19 cellular contexts compared by ENCODE assay signal in the genomic region with DNA sequence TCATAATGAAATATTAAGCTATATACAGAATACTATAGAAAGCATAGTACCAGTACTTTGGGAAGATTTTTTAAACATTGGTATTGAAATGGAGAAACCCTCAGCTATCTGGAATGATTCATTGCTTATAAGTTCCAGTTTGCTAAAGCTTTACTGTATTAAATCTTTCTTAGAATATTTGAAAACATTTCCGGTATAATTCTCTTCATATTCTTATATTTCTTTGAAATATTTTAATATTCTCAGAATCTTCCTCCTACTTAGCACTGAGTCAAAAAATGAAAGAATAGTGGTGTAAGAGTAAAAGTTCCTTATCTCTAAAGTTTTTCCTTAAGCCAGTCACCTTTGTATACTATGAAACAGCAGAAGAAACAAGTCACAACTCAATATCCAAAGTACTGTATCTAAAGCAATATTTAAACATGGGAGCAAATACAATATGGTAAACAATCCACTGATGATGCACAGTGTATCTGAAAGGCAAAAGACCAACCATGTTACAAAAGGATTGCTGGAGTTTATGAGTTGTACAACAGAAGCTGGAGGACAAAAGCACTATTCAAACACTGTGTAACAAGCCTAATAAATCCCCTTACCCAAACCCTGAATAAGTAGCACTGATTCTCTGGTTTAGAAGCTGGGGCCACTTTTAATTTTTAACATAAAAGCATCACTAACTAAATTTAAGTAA.
DNase-seq lines count a peak whose midpoint lies in the region; ATAC-seq and TF ChIP-seq lines count a peak whose summit lies in the region.
"Had no signal": no experiment of that assay in that cellular context is flagged by ENCODE, and none has a peak within 500 bp of the region (broad histone marks: within the 10 kb centered on the region; RNA-seq: fewer than 3 reads in every experiment).

No MANE protein-coding gene starts in this region.

- H3K79me2 ChIP-seq in MM.1S (ENCODE audit: low read length) (peaks cover 4% of the 10 kb centered on the region; the same call in 1 of the 2 replicates), osteoblast (ENCODE audit: insufficient read depth, low read length) (no peaks in the 10 kb centered on the region), mammary epithelial cell (ENCODE audit: insufficient read depth, low read length) (no peaks in the 10 kb centered on the region)

- in situ Hi-C loops in mammary epithelial cell (cut with MboI; ENCODE audit: low sequenced_read_pairs in 2 of 2), result no loop called here
- in situ Hi-C loops in gastrocnemius medialis (cut with MboI; ENCODE audit: low sequenced_read_pairs in 4 of 4), result no loop called here

- H2AFZ ChIP-seq in MM.1S (ENCODE audit: low read length) (no peak overlapping the region), osteoblast (ENCODE audit: low read length) (no peak overlapping the region), mammary epithelial cell (ENCODE audit: low read depth, low read length) (no peak overlapping the region)

- peaks cover 47% of the 10 kb centered on the region for H3K4me1 Mint-ChIP-seq in activated CD4-positive, alpha-beta T cell treated with anti-CD3 and anti-CD28 coated beads, Interleukin-2, amount 10 ng/mL, durations not matched to agents 24 days and 14 days
- H3K4me1 Mint-ChIP-seq in activated T-helper 2 cell treated with anti-CD3 and anti-CD28 coated beads, Interferon-gamma antibody, Interleukin-2, Interleukin-4, amounts not matched to agents 10 μg/mL and 5 μg/mL and 100 μg/mL, durations not matched to agents 14 hours and 24 hours and 36 hours (ENCODE audit: low read depth), result peaks cover 68% of the 10 kb centered on the region

- H3K36me3 ChIP-seq in MM.1S (replicated peaks; ENCODE audit: insufficient read depth, low read length) (no peaks in the 10 kb centered on the region), osteoblast (ENCODE audit: insufficient read depth, low read length) (peaks cover 4% of the 10 kb centered on the region), mammary epithelial cell (ENCODE audit: insufficient read depth, low read length) (peaks cover 7% of the 10 kb centered on the region), gastrocnemius medialis (no peaks in the 10 kb centered on the region)
- H3K36me3 ChIP-seq: brain microvascular endothelial cell had no signal

- H3K4me3 Mint-ChIP-seq in activated CD4-positive, alpha-beta T cell treated with anti-CD3 and anti-CD28 coated beads, Interleukin-2, amount 10 ng/mL, durations not matched to agents 24 days and 14 days, result peak overlapping the region; percentile 41
- peak overlapping the region; percentile 8 for H3K4me3 Mint-ChIP-seq in activated T-helper 2 cell treated with anti-CD3 and anti-CD28 coated beads, Interferon-gamma antibody, Interleukin-2, Interleukin-4, amounts not matched to agents 10 μg/mL and 5 μg/mL and 100 μg/mL, durations not matched to agents 14 hours and 24 hours and 36 hours (ENCODE audit: low read depth)
- H3K4me3 Mint-ChIP-seq: neural crest cell had no signal

- TF ChIP-seq CTCF in MM.1S (IDR thresholded peaks at IDR 0.05; ENCODE audit: low read length), result no peak
- no peak for TF ChIP-seq CTCF in osteoblast (IDR thresholded peaks at IDR 0.05; ENCODE audit: extremely low read depth, low read depth, low read length)
- TF ChIP-seq CTCF in mammary epithelial cell (conservative IDR thresholded peaks at IDR 0.05 in 1 of 2, IDR thresholded peaks at IDR 0.05 in 1 of 2; ENCODE audit: extremely low read depth in 1 of 2, insufficient read depth in 1 of 2, low read depth in 1 of 2, low read length in 2 of 2), result no peak
- no peak for TF ChIP-seq CTCF in gastrocnemius medialis (IDR thresholded peaks at IDR 0.05 in 4 of 5, conservative IDR thresholded peaks at IDR 0.05 in 1 of 5)

- no peaks in the 10 kb centered on the region for H3K9me3 Mint-ChIP-seq in activated CD4-positive, alpha-beta T cell treated with anti-CD3 and anti-CD28 coated beads, Interleukin-2, amount 10 ng/mL, durations not matched to agents 24 days and 14 days
- H3K9me3 Mint-ChIP-seq in activated T-helper 2 cell treated with anti-CD3 and anti-CD28 coated beads, Interferon-gamma antibody, Interleukin-2, Interleukin-4, amounts not matched to agents 10 μg/mL and 5 μg/mL and 100 μg/mL, durations not matched to agents 14 hours and 24 hours and 36 hours, result no peaks in the 10 kb centered on the region
- H3K9me3 Mint-ChIP-seq: neural crest cell had no signal

- H3K9ac ChIP-seq in MM.1S (ENCODE audit: low read length) (no peak overlapping the region), mammary epithelial cell (ENCODE audit: insufficient read depth, low read length) (no peak overlapping the region)

- no TSS peak for BruUV-seq in mammary epithelial cell (replicated peaks; lab: Mats Ljungman, UMichigan)

- H3K4me2 ChIP-seq in MM.1S (ENCODE audit: low read depth, low read length) (0 out of 2 replicates have a peak overlapping the region, but pooled peaks have one; percentile 47), osteoblast (ENCODE audit: insufficient read depth, low read length) (peak overlapping the region; percentile 37), mammary epithelial cell (ENCODE audit: insufficient read depth, low read depth, low read length) (no peak overlapping the region)

- CTCF ChIA-PET in mammary epithelial cell (lab: Charles Lee; ENCODE audit: low non-redundant PET), result no interaction called here

- H3K27me3 Mint-ChIP-seq in activated CD4-positive, alpha-beta T cell treated with anti-CD3 and anti-CD28 coated beads, Interleukin-2, amount 10 ng/mL, durations not matched to agents 24 days and 14 days, result no peaks in the 10 kb centered on the region
- no peaks in the 10 kb centered on the region for H3K27me3 Mint-ChIP-seq in activated T-helper 2 cell treated with anti-CD3 and anti-CD28 coated beads, Interferon-gamma antibody, Interleukin-2, Interleukin-4, amounts not matched to agents 10 μg/mL and 5 μg/mL and 100 μg/mL, durations not matched to agents 14 hours and 24 hours and 36 hours (ENCODE audit: low read depth)

- intact Hi-C loops in activated CD4-positive, alpha-beta T cell treated with anti-CD3 and anti-CD28 coated beads, Interleukin-2, amount 10 ng/mL, durations not matched to agents 24 days and 14 days (cut with micrococcal nuclease), result loop anchor here (1.0 to 5.0 kb wide), 5 partner anchors 24 to 376 kb away; no protein-coding TSS in a partner anchor
- intact Hi-C loops in activated T-helper 2 cell treated with anti-CD3 and anti-CD28 coated beads, Interferon-gamma antibody, Interleukin-2, Interleukin-4, amounts not matched to agents 10 μg/mL and 5 μg/mL and 100 μg/mL, durations not matched to agents 14 hours and 24 hours and 36 hours (cut with micrococcal nuclease), result loop anchor here (1.0 to 10.0 kb wide), 11 partner anchors 35 to 703 kb away; no protein-coding TSS in a partner anchor
- intact Hi-C loops in mammary epithelial cell (cut with micrococcal nuclease) (no loop called here), gastrocnemius medialis (cut with DNase I; ENCODE audit: low total_unique reads) (no loop called here)

- H3K36me3 Mint-ChIP-seq in activated CD4-positive, alpha-beta T cell treated with anti-CD3 and anti-CD28 coated beads, Interleukin-2, amount 10 ng/mL, durations not matched to agents 24 days and 14 days (ENCODE audit: low read depth), result peaks cover 22% of the 10 kb centered on the region
- H3K36me3 Mint-ChIP-seq in activated T-helper 2 cell treated with anti-CD3 and anti-CD28 coated beads, Interferon-gamma antibody, Interleukin-2, Interleukin-4, amounts not matched to agents 10 μg/mL and 5 μg/mL and 100 μg/mL, durations not matched to agents 14 hours and 24 hours and 36 hours (ENCODE audit: low read depth), result peaks cover 40% of the 10 kb centered on the region

- no peak for TF ChIP-seq POLR2A in gastrocnemius medialis (IDR thresholded peaks at IDR 0.05)

- DNase-seq in activated CD4-positive, alpha-beta T cell treated with anti-CD3 and anti-CD28 coated beads, Interleukin-2, amount 10 ng/mL, durations not matched to agents 24 days and 14 days, result peak; percentile 52
- DNase-seq in activated CD4-positive, alpha-beta T cell treated with anti-CD3 and anti-CD28 coated beads, Interleukin-2, amount 50 U/mL, for 4 hours, result no peak
- no peak for DNase-seq in MM.1S
- no peak for DNase-seq in activated T-helper 2 cell treated with anti-CD3 and anti-CD28 coated beads, Interferon-gamma antibody, Interleukin-2, Interleukin-4, amounts not matched to agents 10 μg/mL and 5 μg/mL and 100 μg/mL, durations not matched to agents 14 hours and 24 hours and 36 hours (ENCODE audit: low spot score)
- no peak for DNase-seq in osteoblast (ENCODE audit: insufficient read length, low spot score, missing footprints)
- DNase-seq in mammary epithelial cell, result no peak
- no peak for DNase-seq in gastrocnemius medialis
- DNase-seq: brain microvascular endothelial cell, cortex of kidney, DMS79, foreskin fibroblast, Kasumi-1, NCI-H1105, NCI-H526, PC-3, tibial artery had no signal

- ATAC-seq in HG03439 (IDR thresholded peaks at IDR 0.05; ENCODE audit: unreplicated experiment) (no peak), gastrocnemius medialis (no peak)
- ATAC-seq: PC-3 had no signal

- H3K27me3 ChIP-seq in MM.1S (replicated peaks; ENCODE audit: insufficient read depth, low read length) (no peaks in the 10 kb centered on the region), osteoblast (ENCODE audit: insufficient read depth, low read length) (no peaks in the 10 kb centered on the region), mammary epithelial cell (ENCODE audit: insufficient read depth, low read length) (no peaks in the 10 kb centered on the region), gastrocnemius medialis (no peaks in the 10 kb centered on the region)
- H3K27me3 ChIP-seq: brain microvascular endothelial cell, tibial artery had no signal

- H3K9me3 ChIP-seq in MM.1S (replicated peaks; ENCODE audit: insufficient read depth, low read length), result no peaks in the 10 kb centered on the region
- no peaks in the 10 kb centered on the region for H3K9me3 ChIP-seq in osteoblast (ENCODE audit: low read depth, low read length)
- no peaks in the 10 kb centered on the region for H3K9me3 ChIP-seq in mammary epithelial cell (replicated peaks; ENCODE audit: insufficient read depth, low read length)
- H3K9me3 ChIP-seq in gastrocnemius medialis, result no peaks in the 10 kb centered on the region
- H3K9me3 ChIP-seq: tibial artery had no signal

- peak overlapping the region; percentile 77 for H3K27ac Mint-ChIP-seq in activated CD4-positive, alpha-beta T cell treated with anti-CD3 and anti-CD28 coated beads, Interleukin-2, amount 10 ng/mL, durations not matched to agents 24 days and 14 days
- H3K27ac Mint-ChIP-seq in activated T-helper 2 cell treated with anti-CD3 and anti-CD28 coated beads, Interferon-gamma antibody, Interleukin-2, Interleukin-4, amounts not matched to agents 10 μg/mL and 5 μg/mL and 100 μg/mL, durations not matched to agents 14 hours and 24 hours and 36 hours, result peak overlapping the region; percentile 86

- 93% methylated on average over 1 of the region's 1 CpG for WGBS in mammary epithelial cell (ENCODE audit: low coverage, missing lambda C conversion rate)

- H3K4me3 ChIP-seq in MM.1S (ENCODE audit: low read length) (no peak overlapping the region), osteoblast (ENCODE audit: insufficient read depth, low read length) (no peak overlapping the region), mammary epithelial cell (replicated peaks in 1 of 3; ENCODE audit: insufficient read depth in 1 of 3, low read depth in 2 of 3, low read length in 3 of 3) (no peak overlapping the region), gastrocnemius medialis (no peak overlapping the region)
- H3K4me3 ChIP-seq: tibial artery had no signal

- H3K4me1 ChIP-seq in MM.1S (ENCODE audit: low read length), result peaks cover 17% of the 10 kb centered on the region
- H3K4me1 ChIP-seq in osteoblast (ENCODE audit: insufficient read depth, low read length), result peaks cover 39% of the 10 kb centered on the region
- peaks cover 10% of the 10 kb centered on the region for H3K4me1 ChIP-seq in mammary epithelial cell (ENCODE audit: insufficient read depth, low read length)
- H3K4me1 ChIP-seq in gastrocnemius medialis, result no peaks in the 10 kb centered on the region
- H3K4me1 ChIP-seq: tibial artery had no signal

- no peaks in the 10 kb centered on the region for H3F3A ChIP-seq in MM.1S (ENCODE audit: insufficient read depth, low read length)

- H3K9me2 ChIP-seq in MM.1S (replicated peaks; ENCODE audit: insufficient read depth, low read length), result no peaks in the 10 kb centered on the region

- dilution Hi-C loops in mammary epithelial cell (cut with HindIII; ENCODE audit: low sequenced_read_pairs), result no loop called here

- H3K27ac ChIP-seq in MM.1S (ENCODE audit: low read length) (no peak overlapping the region), osteoblast (ENCODE audit: low read depth, low read length) (peak overlapping the region; percentile 63), mammary epithelial cell (ENCODE audit: insufficient read depth, low read depth, low read length) (no peak overlapping the region), gastrocnemius medialis (no peak overlapping the region)
- H3K27ac ChIP-seq: brain microvascular endothelial cell, C4-2B, tibial artery had no signal

- H4K20me1 ChIP-seq in MM.1S (ENCODE audit: insufficient read depth, low read length) (no peaks in the 10 kb centered on the region), osteoblast (ENCODE audit: insufficient read depth, low read length) (no peaks in the 10 kb centered on the region), mammary epithelial cell (ENCODE audit: insufficient read depth, low read length) (no peaks in the 10 kb centered on the region)

Comparison
In these comparisons a context has a peak if more than half of its experiments do, and no peak if none do; other contexts are left out.
1. intact Hi-C loops: an anchor here in activated CD4-positive, alpha-beta T cell treated with anti-CD3 and anti-CD28 coated beads, Interleukin-2, amount 10 ng/mL, durations not matched to agents 24 days and 14 days (1.0 to 5.0 kb wide) and activated T-helper 2 cell treated with anti-CD3 and anti-CD28 coated beads, Interferon-gamma antibody, Interleukin-2, Interleukin-4, amounts not matched to agents 10 μg/mL and 5 μg/mL and 100 μg/mL, durations not matched to agents 14 hours and 24 hours and 36 hours (1.0 to 10.0 kb wide); none called in mammary epithelial cell and gastrocnemius medialis.